In genomic region chr4:110196206-110196870, GRCh38 we compare ENCODE assay signal across 8 cellular contexts. TPM values are rescaled to one million over a fixed set of nuclear protein-coding genes. Genes with fewer than 3 reads are reported as not detected.
DNase-seq lines count a peak whose midpoint lies in the region; ATAC-seq and TF ChIP-seq lines count a peak whose summit lies in the region.

No MANE protein-coding gene starts in this region.

- H3K27me3 ChIP-seq in heart left ventricle, result no peaks in the 10 kb centered on the region
- H3K27me3 ChIP-seq in trophoblast cell (ENCODE audit: insufficient read depth, low read length), result no peaks in the 10 kb centered on the region

- H3K27ac Mint-ChIP-seq in activated naive CD8-positive, alpha-beta T cell treated with anti-CD3 and anti-CD28 coated beads, Interleukin-2, amount 50 U/mL, for 24 hours, result peak overlapping the region; percentile 97

- peak overlapping the region; percentile 66 to 96 (median 87) for H3K4me3 ChIP-seq in heart left ventricle
- peak overlapping the region; percentile 76 for H3K4me3 ChIP-seq in trophoblast cell (ENCODE audit: low read depth, low read length)

- peak overlapping the region; percentile 87 for H3K9ac ChIP-seq in trophoblast cell (ENCODE audit: low read length)

- H3K9me3 ChIP-seq in heart left ventricle, result no peaks in the 10 kb centered on the region
- no peaks in the 10 kb centered on the region for H3K9me3 ChIP-seq in trophoblast cell (ENCODE audit: insufficient read depth, low read depth, low read length)

- peak overlapping the region; percentile 98 for H3K18ac ChIP-seq in trophoblast cell (ENCODE audit: low read length)

- H3K36me3 ChIP-seq in heart left ventricle (no peaks in the 10 kb centered on the region), trophoblast cell (ENCODE audit: control insufficient read depth in 1 of 2, insufficient read depth in 2 of 2, low read length in 2 of 2) (no peaks in the 10 kb centered on the region)

- peaks cover 34% of the 10 kb centered on the region for H3K79me1 ChIP-seq in trophoblast cell (ENCODE audit: low read length)

- H4K8ac ChIP-seq in trophoblast cell (ENCODE audit: low read depth, low read length), result peak overlapping the region; percentile 98

- peak overlapping the region; percentile 98 for H4K91ac ChIP-seq in trophoblast cell (ENCODE audit: low read depth, low read length)

- TF ChIP-seq POLR2A in Raji (IDR thresholded peaks at IDR 0.05; ENCODE audit: insufficient read depth, low read depth, low read length), result peak; percentile 77
- TF ChIP-seq POLR2A in heart left ventricle (IDR thresholded peaks at IDR 0.05), result peak in 1 of 2 donors; percentile 22

- peaks cover 14% of the 10 kb centered on the region for H3K79me2 ChIP-seq in trophoblast cell (ENCODE audit: control insufficient read depth, insufficient read depth, low read length, poor library complexity)

- H3K27ac ChIP-seq in C4-2B, result peak overlapping the region; percentile 97
- H3K27ac ChIP-seq in heart left ventricle, result peak overlapping the region in 11 of 12 donors; percentile 67 to 90 (median 84)
- H3K27ac ChIP-seq in trophoblast cell (ENCODE audit: low read depth, low read length), result peak overlapping the region; percentile 94

- 0 to 1% (median 0%) methylated on average over 20 to 58 of the region's 58 CpGs for WGBS in heart left ventricle, 4 donors
- no CpG with 5 or more reads among the region's 58 CpGs for WGBS in trophoblast cell (ENCODE audit: extremely low coverage, insufficient coverage, insufficient read length)

- peak overlapping the region; percentile 98 for H2BK120ac ChIP-seq in trophoblast cell (ENCODE audit: insufficient read depth, low read length, poor library complexity)

- ATAC-seq in GM19328 (IDR thresholded peaks at IDR 0.05; ENCODE audit: unreplicated experiment) (peak; percentile 28), HG03460 (IDR thresholded peaks at IDR 0.05; ENCODE audit: unreplicated experiment) (peak; percentile 21), heart left ventricle (peak; percentile 58 to 85 (median 76))
- peak; percentile 21 for ATAC-seq in activated naive CD8-positive, alpha-beta T cell treated with anti-CD3 and anti-CD28 coated beads, Interleukin-2, amount 50 U/mL, for 24 hours

- H2BK5ac ChIP-seq in trophoblast cell (ENCODE audit: low read depth, low read length, poor library complexity), result peak overlapping the region; percentile 97

- H2BK12ac ChIP-seq in trophoblast cell (ENCODE audit: low read length), result peak overlapping the region; percentile 73

- H3K27me3 Mint-ChIP-seq in activated naive CD8-positive, alpha-beta T cell treated with anti-CD3 and anti-CD28 coated beads, Interleukin-2, amount 50 U/mL, for 24 hours, result no peaks in the 10 kb centered on the region

- H3K4me3 Mint-ChIP-seq in activated naive CD8-positive, alpha-beta T cell treated with anti-CD3 and anti-CD28 coated beads, Interleukin-2, amount 50 U/mL, for 24 hours, result peak overlapping the region; percentile 92

- H2AFZ ChIP-seq in trophoblast cell (ENCODE audit: insufficient read depth, low read length, poor library complexity), result peak overlapping the region; percentile 89

- H3K23ac ChIP-seq in trophoblast cell (ENCODE audit: low read length), result no peak overlapping the region

- DNase-seq in activated naive CD8-positive, alpha-beta T cell treated with anti-CD3 and anti-CD28 coated beads, Interleukin-2, amount 50 U/mL, for 24 hours, result peak; percentile 63
- peak; percentile 43 to 74 (median 54) for DNase-seq in heart left ventricle
- DNase-seq in trophoblast cell, result peak; percentile 37 to 61
- no peak for DNase-seq in GOT3 (lab: John Stamatoyannopoulos, UW)

- H3K36me3 Mint-ChIP-seq in activated naive CD8-positive, alpha-beta T cell treated with anti-CD3 and anti-CD28 coated beads, Interleukin-2, amount 50 U/mL, for 24 hours (ENCODE audit: low read depth), result peaks cover 9% of the 10 kb centered on the region

- H3K9me3 Mint-ChIP-seq in activated naive CD8-positive, alpha-beta T cell treated with anti-CD3 and anti-CD28 coated beads, Interleukin-2, amount 50 U/mL, for 24 hours, result no peaks in the 10 kb centered on the region

- peaks cover 40% of the 10 kb centered on the region for H3K4me1 Mint-ChIP-seq in activated naive CD8-positive, alpha-beta T cell treated with anti-CD3 and anti-CD28 coated beads, Interleukin-2, amount 50 U/mL, for 24 hours

- peaks cover 0 to 30% (median 4%) of the 10 kb centered on the region in 12 donors for H3K4me1 ChIP-seq in heart left ventricle
- peaks cover 3 to 9% of the 10 kb centered on the region in 2 experiments for H3K4me1 ChIP-seq in trophoblast cell (ENCODE audit: control insufficient read depth in 1 of 2, insufficient read depth in 2 of 2, low read length in 2 of 2)

- peak overlapping the region; percentile 50 for H2AK5ac ChIP-seq in trophoblast cell (ENCODE audit: low read length)

- TF ChIP-seq CTCF in C4-2B (conservative IDR thresholded peaks at IDR 0.05), result no peak
- no peak for TF ChIP-seq CTCF in heart left ventricle (IDR thresholded peaks at IDR 0.05)

- H3K4ac ChIP-seq in trophoblast cell (ENCODE audit: low read depth, low read length), result peak overlapping the region; percentile 89

- peak overlapping the region; percentile 98 for H3K4me2 ChIP-seq in trophoblast cell (ENCODE audit: low read length)

- peak overlapping the region; percentile 97 for H3K14ac ChIP-seq in trophoblast cell (ENCODE audit: low read length)

- intact Hi-C loops in heart left ventricle (cut with DNase I), result loop anchor here in 5 of 10 donors (5.0 to 10.0 kb wide), 3 partner anchors 144 to 318 kb away; no protein-coding TSS in a partner anchor

- H4K12ac ChIP-seq in trophoblast cell (ENCODE audit: low read depth, low read length), result peak overlapping the region; percentile 98

RNA-seq across cellular contexts. Expression of gene ELOVL6, which starts 2.1 kb away (rescaled TPM):
- total RNA-seq in heart left ventricle, result 1 to 10 TPM in 8 of 9 donors, under 1 TPM in 1; 0.50 to 7.6 (median 2.9) TPM
- 10 to 100 TPM in 1 of 2 donors, 1 to 10 TPM in 1; 1.2 to 22.4 TPM for polyA plus RNA-seq in heart left ventricle
- 29.1 and 30.7 TPM in 2 replicates for polyA plus RNA-seq in trophoblast cell (2013)

Comparison
In these comparisons a context has a peak if more than half of its experiments do, and no peak if none do; other contexts are left out.
1. ATAC-seq: peak in every context shown above with its lines; median percentile 76 in heart left ventricle; 28 in GM19328; 21 in HG03460; 21 in activated naive CD8-positive, alpha-beta T cell treated with anti-CD3 and anti-CD28 coated beads, Interleukin-2, amount 50 U/mL, for 24 hours.